23 cellular contexts compared by ENCODE assay signal in the genomic region with DNA sequence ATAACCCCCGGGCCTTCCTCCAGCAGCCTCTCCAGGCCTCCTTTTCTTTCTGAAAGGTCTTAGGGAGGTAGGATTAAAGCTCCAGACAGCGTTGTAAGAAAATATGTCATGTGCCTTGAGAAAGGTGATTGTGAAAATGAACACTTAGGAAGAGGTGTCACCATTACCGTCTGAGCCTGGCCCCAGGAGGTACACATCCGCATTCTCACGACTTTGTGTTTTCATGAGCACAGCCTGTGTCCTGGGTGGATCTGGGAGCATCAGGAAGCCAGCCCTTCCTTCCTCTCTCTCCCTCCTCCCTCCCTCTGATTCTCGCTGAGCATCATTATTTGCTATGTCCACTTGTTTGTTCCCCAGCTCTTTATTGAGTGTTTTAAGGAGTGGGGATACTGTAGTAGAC.
DNase-seq lines count a peak whose midpoint lies in the region; ATAC-seq, FAIRE-seq and TF ChIP-seq lines count a peak whose summit lies in the region.
"Had no signal": no experiment of that assay in that cellular context is flagged by ENCODE, and none has a peak within 500 bp of the region (broad histone marks: within the 10 kb centered on the region; RNA-seq: fewer than 3 reads in every experiment).

No MANE protein-coding gene starts in this region.

- no peak overlapping the region for H2AFZ ChIP-seq in endothelial cell of umbilical vein (ENCODE audit: low read depth, low read length)

- CTCF ChIA-PET in endothelial cell of umbilical vein (lab: Charles Lee): interaction anchor here (0.7 to 1.5 kb wide), 2 partner anchors 13 to 16 kb away, joined by 4 read pairs; no protein-coding TSS in a partner anchor

- H3K4me3 ChIP-seq in endothelial cell of umbilical vein (replicated peaks in 1 of 3; ENCODE audit: insufficient read depth in 1 of 3, low read depth in 1 of 3, low read length in 3 of 3) (no peak overlapping the region), thoracic aorta (no peak overlapping the region), prostate gland (no peak overlapping the region)
- H3K4me3 ChIP-seq: SJCRH30 had no signal

- no peak overlapping the region for H3K9ac ChIP-seq in endothelial cell of umbilical vein (replicated peaks; ENCODE audit: extremely low read depth, insufficient read depth, low read length)

- peaks cover 27% of the 10 kb centered on the region for H3K4me1 ChIP-seq in endothelial cell of umbilical vein (ENCODE audit: control insufficient read depth, extremely low read depth, insufficient read depth, low read length)
- H3K4me1 ChIP-seq in thoracic aorta (ENCODE audit: control insufficient read depth in 1 of 2, low read depth in 2 of 2): peaks cover 33 to 76% of the 10 kb centered on the region in 2 donors
- H3K4me1 ChIP-seq in prostate gland (replicated peaks): no peaks in the 10 kb centered on the region

- intact Hi-C loops in left ventricle myocardium superior (cut with micrococcal nuclease): no loop called here
- intact Hi-C loops in Right ventricle myocardium superior (cut with DNase I): no loop called here
- intact Hi-C loops in endothelial cell of umbilical vein (cut with micrococcal nuclease): no loop called here
- intact Hi-C loops in prostate gland (cut with DNase I): no loop called here

- POLR2A ChIA-PET in endothelial cell of umbilical vein (lab: Charles Lee): no interaction called here

- FAIRE-seq in endothelial cell of umbilical vein (lab: Jason Lieb, UNC): peak; percentile 64
- FAIRE-seq: D721Med, GM19239, H54 had no signal

- 63% methylated on average over 6 of the region's 6 CpGs for WGBS in prostate gland

- dilution Hi-C loops in endothelial cell of umbilical vein (cut with MboI; ENCODE audit: extremely low pct_ligation_motif_present, low sequenced_read_pairs): no loop called here

- ATAC-seq in left ventricle myocardium superior (peak; percentile 31), Right ventricle myocardium superior (ENCODE audit: poor library complexity) (no peak), thoracic aorta (ENCODE audit: insufficient number of reproducible peaks, low FRiP score, low read depth) (no peak), GM21447 (IDR thresholded peaks at IDR 0.05; ENCODE audit: unreplicated experiment) (no peak)
- ATAC-seq: Panc1 had no signal

- peak overlapping the region; percentile 23 for H3K27ac ChIP-seq in endothelial cell of umbilical vein (ENCODE audit: insufficient read depth, low read depth, low read length)
- peak overlapping the region; percentile 42 to 43 for H3K27ac ChIP-seq in thoracic aorta
- H3K27ac ChIP-seq in prostate gland: no peak overlapping the region
- H3K27ac ChIP-seq: SJCRH30 had no signal

- no peak for TF ChIP-seq POLR2A in endothelial cell of umbilical vein (IDR thresholded peaks at IDR 0.05; ENCODE audit: low read depth, low read length)
- TF ChIP-seq POLR2A in prostate gland (IDR thresholded peaks at IDR 0.05): no peak

- DNase-seq in left ventricle myocardium superior (no peak), Right ventricle myocardium superior (no peak), endothelial cell of umbilical vein (ENCODE audit: low read depth, low spot score) (peak; percentile 37), thoracic aorta (ENCODE audit: low spot score) (no peak), prostate gland (ENCODE audit: low spot score) (no peak), Ammon's horn (ENCODE audit: low spot score) (no peak)
- DNase-seq in activated naive CD4-positive, alpha-beta T cell treated with Interleukin-2 at 50 U/mL for 16 hours: no peak
- DNase-seq: 8988T, C1 segment of cervical spinal cord, DMS53, GDM1, NCI-H1105, NCI-H2081, NCI-H2171, NCI-H345, NCI-H524 treated with DMSO at 0.1 percent for 48 hours, NCI-H82, SJCRH30 had no signal

- no peaks in the 10 kb centered on the region for H3K36me3 ChIP-seq in endothelial cell of umbilical vein (ENCODE audit: control insufficient read depth in 2 of 2, extremely low read depth in 1 of 2, insufficient read depth in 2 of 2, low read length in 2 of 2)
- no peaks in the 10 kb centered on the region for H3K36me3 ChIP-seq in thoracic aorta
- no peaks in the 10 kb centered on the region for H3K36me3 ChIP-seq in prostate gland
- H3K36me3 ChIP-seq: SJCRH30 had no signal

- H3K4me2 ChIP-seq in endothelial cell of umbilical vein (ENCODE audit: insufficient read depth, low read length): peak overlapping the region; percentile 55

- H3K79me2 ChIP-seq in endothelial cell of umbilical vein (ENCODE audit: control insufficient read depth, insufficient read depth, low read length): no peaks in the 10 kb centered on the region

- H3K27me3 ChIP-seq in endothelial cell of umbilical vein (ENCODE audit: control insufficient read depth in 2 of 2, insufficient read depth in 2 of 2, low read length in 2 of 2): no peaks in the 10 kb centered on the region
- no peaks in the 10 kb centered on the region for H3K27me3 ChIP-seq in thoracic aorta (replicated peaks; ENCODE audit: insufficient read depth)
- no peaks in the 10 kb centered on the region for H3K27me3 ChIP-seq in prostate gland (replicated peaks; ENCODE audit: insufficient read depth)
- H3K27me3 ChIP-seq: SJCRH30 had no signal

- H4K20me1 ChIP-seq in endothelial cell of umbilical vein (replicated peaks; ENCODE audit: control insufficient read depth, extremely low read depth, insufficient read depth, low read length): no peaks in the 10 kb centered on the region

- H3K9me3 ChIP-seq in endothelial cell of umbilical vein (replicated peaks; ENCODE audit: control insufficient read depth, insufficient read depth, low read length): no peaks in the 10 kb centered on the region
- H3K9me3 ChIP-seq in thoracic aorta: no peaks in the 10 kb centered on the region
- no peaks in the 10 kb centered on the region for H3K9me3 ChIP-seq in prostate gland
- H3K9me3 ChIP-seq: SJCRH30 had no signal

- no peaks in the 10 kb centered on the region for H3K9me1 ChIP-seq in endothelial cell of umbilical vein (replicated peaks; ENCODE audit: control insufficient read depth, extremely low read depth, insufficient read depth, low read length)

- no TSS peak for BruUV-seq in endothelial cell of umbilical vein (replicated peaks; lab: Mats Ljungman, UMichigan)

- TF ChIP-seq CTCF in endothelial cell of umbilical vein (IDR thresholded peaks at IDR 0.05; ENCODE audit: extremely low read depth in 1 of 2, insufficient read depth in 1 of 2, low read depth in 1 of 2, low read length in 2 of 2): no peak
- TF ChIP-seq CTCF in thoracic aorta (IDR thresholded peaks at IDR 0.05): no peak
- no peak for TF ChIP-seq CTCF in prostate gland (IDR thresholded peaks at IDR 0.05)

TF ChIP-seq in endothelial cell of umbilical vein, 7 proteins besides CTCF, POLR2A, EP300 and RAD21:
- TF ChIP-seq GATA2 (IDR thresholded peaks at IDR 0.05; ENCODE audit: insufficient read depth, insufficient read length, low read depth, low read length): no peak
- TF ChIP-seq MYC (IDR thresholded peaks at IDR 0.05; ENCODE audit: low read depth, low read length): no peak
- TF ChIP-seq FOS (IDR thresholded peaks at IDR 0.05; ENCODE audit: borderline replicate concordance, insufficient read depth, low read length): no peak
- TF ChIP-seq, protein P1, sequence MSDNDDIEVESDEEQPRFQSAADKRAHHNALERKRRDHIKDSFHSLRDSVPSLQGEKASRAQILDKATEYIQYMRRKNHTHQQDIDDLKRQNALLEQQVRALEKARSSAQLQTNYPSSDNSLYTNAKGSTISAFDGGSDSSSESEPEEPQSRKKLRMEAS (IDR thresholded peaks at IDR 0.05; ENCODE audit: insufficient read depth, insufficient read length): no peak
- no peak for TF ChIP-seq JUN (IDR thresholded peaks at IDR 0.05; ENCODE audit: borderline replicate concordance, insufficient read depth, insufficient read length, low read depth)
- no peak for TF ChIP-seq POLR2AphosphoS5 (IDR thresholded peaks at IDR 0.05; ENCODE audit: insufficient read depth, low read depth, low read length)
- TF ChIP-seq EZH2 (IDR thresholded peaks at IDR 0.05; ENCODE audit: borderline replicate concordance, low read depth, low read length, severe bottlenecking): no peak

Comparison
In these comparisons a context has a peak if more than half of its experiments do, and no peak if none do; other contexts are left out.
1. H3K27ac ChIP-seq: peak in endothelial cell of umbilical vein (single experiment) and thoracic aorta (2 of 2); none in prostate gland (0 of 2).